Comparison of ENCODE assay signal across 17 cellular contexts in genomic region chr15:68441045-68441743, GRCh38. TPM values are rescaled to one million over a fixed set of nuclear protein-coding genes. Genes with fewer than 3 reads are reported as not detected.
A peak's percentile ranks its signal among the peaks of the same experiment; 100 is the strongest.
DNase-seq lines count a peak whose midpoint lies in the region; FAIRE-seq and TF ChIP-seq lines count a peak whose summit lies in the region.
"Had no signal": no experiment of that assay in that cellular context is flagged by ENCODE, and none has a peak within 500 bp of the region (broad histone marks: within the 10 kb centered on the region; RNA-seq: fewer than 3 reads in every experiment).

No MANE protein-coding gene starts in this region.

- peak overlapping the region; percentile 77 for H3K4me2 ChIP-seq in smooth muscle cell

- no peak overlapping the region for H3K9ac ChIP-seq in smooth muscle cell (ENCODE audit: low read depth)

- H3K27ac ChIP-seq in right atrium auricular region: peak overlapping the region in 1 of 2 donors; percentile 47
- H3K27ac ChIP-seq in smooth muscle cell (ENCODE audit: low read depth): peak overlapping the region; percentile 72
- H3K27ac ChIP-seq: ascending aorta, SJSA1 had no signal

- H4K20me1 ChIP-seq in smooth muscle cell (ENCODE audit: low read depth): no peaks in the 10 kb centered on the region

- H3K27me3 ChIP-seq in bronchial epithelial cell (ENCODE audit: control insufficient read depth, insufficient read depth, low read length) (peaks cover 13% of the 10 kb centered on the region), right atrium auricular region (no peaks in the 10 kb centered on the region), smooth muscle cell (ENCODE audit: low read depth) (no peaks in the 10 kb centered on the region)
- H3K27me3 ChIP-seq: ascending aorta had no signal

- peaks cover 0 to 13% of the 10 kb centered on the region in 2 donors for H3K4me1 ChIP-seq in right atrium auricular region
- peaks cover 5% of the 10 kb centered on the region for H3K4me1 ChIP-seq in smooth muscle cell (ENCODE audit: low read depth)
- H3K4me1 ChIP-seq: ascending aorta, SJSA1 had no signal

- no peaks in the 10 kb centered on the region for H3K79me2 ChIP-seq in smooth muscle cell (ENCODE audit: low read depth)

- no peak overlapping the region for H3K4me3 ChIP-seq in bronchial epithelial cell (ENCODE audit: low read depth, low read length)
- no peak overlapping the region for H3K4me3 ChIP-seq in right atrium auricular region
- no peak overlapping the region for H3K4me3 ChIP-seq in smooth muscle cell
- H3K4me3 ChIP-seq: ascending aorta, SJSA1 had no signal

- peak; percentile 79 for DNase-seq in EH (ENCODE audit: low read depth)
- DNase-seq in bronchial epithelial cell (ENCODE audit: low read depth): no peak
- DNase-seq in right atrium auricular region (ENCODE audit: low spot score): peak; percentile 58
- DNase-seq in smooth muscle cell (lab: John Stamatoyannopoulos, UW; ENCODE audit: unreplicated experiment): no peak
- DNase-seq in NK-92 (lab: John Stamatoyannopoulos, UW; ENCODE audit: unreplicated experiment): no peak
- no peak for DNase-seq in NCI-H524 (lab: John Stamatoyannopoulos, UW)
- DNase-seq in RCC 7860 (ENCODE audit: low spot score): no peak
- no peak for DNase-seq in GF-D8 (lab: John Stamatoyannopoulos, UW)
- DNase-seq: COR-L47, immature natural killer cell, mesendoderm, NCI-H187 treated with DMSO at 0.1 percent for 48 hours, NCI-H510A treated with DMSO at 0.1 percent for 48 hours, retina had no signal

- FAIRE-seq in bronchial epithelial cell (lab: Jason Lieb, UNC) (peak; percentile 18), RCC 7860 (lab: Jason Lieb, UNC) (no peak)
- FAIRE-seq: colon had no signal

- TF ChIP-seq CTCF in bronchial epithelial cell (IDR thresholded peaks at IDR 0.05; ENCODE audit: insufficient read depth, low read length, severe bottlenecking): no peak
- no peak for TF ChIP-seq CTCF in right atrium auricular region (IDR thresholded peaks at IDR 0.05)
- no peak for TF ChIP-seq CTCF in smooth muscle cell (IDR thresholded peaks at IDR 0.05; ENCODE audit: borderline replicate concordance, insufficient read depth, poor library complexity, severe bottlenecking)

- 29% methylated on average over 3 of the region's 3 CpGs for WGBS in smooth muscle cell (ENCODE audit: low lambda C conversion rate)

- H3F3A ChIP-seq in smooth muscle cell (ENCODE audit: low read depth): peaks cover 16% of the 10 kb centered on the region

- H3K36me3 ChIP-seq in bronchial epithelial cell (ENCODE audit: control insufficient read depth, insufficient read depth, low read length) (no peaks in the 10 kb centered on the region), right atrium auricular region (no peaks in the 10 kb centered on the region), smooth muscle cell (ENCODE audit: low read depth) (no peaks in the 10 kb centered on the region)
- H3K36me3 ChIP-seq: ascending aorta, SJSA1 had no signal

- no peaks in the 10 kb centered on the region for H3K9me3 ChIP-seq in right atrium auricular region
- H3K9me3 ChIP-seq in smooth muscle cell (replicated peaks; ENCODE audit: low read depth): no peaks in the 10 kb centered on the region
- H3K9me3 ChIP-seq: ascending aorta, SJSA1 had no signal

- H2AFZ ChIP-seq in smooth muscle cell (ENCODE audit: low read depth): no peak overlapping the region

RNA-seq across cellular contexts. Expression of gene ITGA11, which starts 9.2 kb away (rescaled TPM):
- total RNA-seq in bronchial epithelial cell (0.53 TPM in 1 of 2 replicates, not detected in the other), right atrium auricular region (10 to 100 TPM; 12.6 to 35.4 TPM), smooth muscle cell (85.9 and 87.8 TPM in 2 replicates)
- polyA plus RNA-seq in smooth muscle cell: 89.4 and 133 TPM in 2 replicates
- polyA plus RNA-seq: immature natural killer cell had no signal

Comparison
In these comparisons a context has a peak if more than half of its experiments do, and no peak if none do; other contexts are left out.
1. DNase-seq: peak in EH (single experiment) and right atrium auricular region (single experiment); none in bronchial epithelial cell (single experiment), smooth muscle cell (single experiment), NK-92 (single experiment), NCI-H524 (0 of 2), RCC 7860 (single experiment) and GF-D8 (single experiment).